ENCODE assay signal across 1 cellular context in the genomic region with DNA sequence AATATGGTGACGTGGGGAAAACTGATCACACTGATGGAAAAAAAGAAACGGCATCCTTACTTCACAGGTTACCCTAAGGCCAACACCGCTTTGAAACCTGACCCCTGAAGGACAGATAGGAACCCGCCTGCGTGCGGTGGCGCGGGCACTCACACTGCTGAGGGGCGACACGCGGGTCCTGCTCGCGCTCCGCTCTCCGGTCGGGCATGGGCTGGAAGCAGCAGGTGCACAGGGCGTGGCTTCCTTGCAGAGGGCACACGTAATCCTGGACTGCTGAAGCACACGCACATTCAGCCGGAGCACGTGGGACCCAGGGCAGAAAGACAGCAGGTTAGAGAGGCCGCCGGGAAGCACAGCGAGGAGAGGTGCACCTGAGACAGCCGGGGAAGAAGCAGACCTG.
TF ChIP-seq lines count a peak whose summit lies in the region.

No MANE protein-coding gene starts in this region.

TF ChIP-seq in K562, 482 proteins besides CTCF, POLR2A, EP300 and RAD21:
- TF ChIP-seq NFIX (CRISPR knock-in tag; IDR thresholded peaks at IDR 0.05; ENCODE audit: low read depth) (no peak), POLR2G (IDR thresholded peaks at IDR 0.05; ENCODE audit: low read depth, low read length) (peak; percentile 39; the same call in 1 of the 2 replicates)
TF ChIP-seq in K562: peak in this region for 1.
